8 cellular contexts compared by ENCODE assay signal in genomic region chr20:21101453-21102251, GRCh38. TPM values are rescaled to one million over a fixed set of nuclear protein-coding genes. Genes with fewer than 3 reads are reported as not detected.
DNase-seq lines count a peak whose midpoint lies in the region; ATAC-seq and TF ChIP-seq lines count a peak whose summit lies in the region.

No MANE protein-coding gene starts in this region.

- H3K27ac ChIP-seq in WERI-Rb-1 = no peak overlapping the region
- H3K27ac ChIP-seq in heart left ventricle = peak overlapping the region in 1 of 12 donors; percentile 80
- H3K27ac ChIP-seq in prostate gland = no peak overlapping the region

- WGBS in heart left ventricle, 4 donors = 2 to 4% (median 3%) methylated on average over 21 to 59 of the region's 59 CpGs
- 6% methylated on average over 45 of the region's 59 CpGs for WGBS in prostate gland

- TF ChIP-seq POLR2A in heart left ventricle (IDR thresholded peaks at IDR 0.05) = no peak
- TF ChIP-seq POLR2A in prostate gland (IDR thresholded peaks at IDR 0.05) = no peak

- H3K4me3 ChIP-seq in WERI-Rb-1 (ENCODE audit: low read depth, low read length) = peak overlapping the region; percentile 45
- H3K4me3 ChIP-seq in heart left ventricle = peak overlapping the region; percentile 10 to 66 (median 48)
- H3K4me3 ChIP-seq in prostate gland = no peak overlapping the region

- TF ChIP-seq CTCF in WERI-Rb-1 (IDR thresholded peaks at IDR 0.05; ENCODE audit: low read depth, low read length) = no peak
- TF ChIP-seq CTCF in heart left ventricle (IDR thresholded peaks at IDR 0.05) = no peak
- no peak for TF ChIP-seq CTCF in prostate gland (IDR thresholded peaks at IDR 0.05)

- H3K9me3 ChIP-seq in WERI-Rb-1 (ENCODE audit: severe bottlenecking) = peaks cover 6% of the 10 kb centered on the region
- H3K9me3 ChIP-seq in heart left ventricle = no peaks in the 10 kb centered on the region
- no peaks in the 10 kb centered on the region for H3K9me3 ChIP-seq in prostate gland

- H3K36me3 ChIP-seq in WERI-Rb-1 = no peaks in the 10 kb centered on the region
- H3K36me3 ChIP-seq in heart left ventricle = no peaks in the 10 kb centered on the region
- H3K36me3 ChIP-seq in prostate gland = no peaks in the 10 kb centered on the region

- ATAC-seq in heart left ventricle (peak in 2 of 4 donors; percentile 14 to 21), GM21576 (IDR thresholded peaks at IDR 0.05; ENCODE audit: unreplicated experiment) (no peak)

- intact Hi-C loops in heart left ventricle (cut with DNase I) = loop anchor here in 1 of 10 donors (10.0 kb wide), 1 partner anchor 237 kb away; no protein-coding TSS in a partner anchor
- intact Hi-C loops in prostate gland (cut with DNase I) = no loop called here

- H3K27me3 ChIP-seq in WERI-Rb-1 (ENCODE audit: insufficient read depth, low read depth, severe bottlenecking) (peaks cover 88% of the 10 kb centered on the region), heart left ventricle (peaks cover 68 to 100% (median 97%) of the 10 kb centered on the region in 9 donors), prostate gland (replicated peaks; ENCODE audit: insufficient read depth) (peaks cover 65% of the 10 kb centered on the region)

- H3K4me1 ChIP-seq in heart left ventricle = peaks cover 0 to 55% (median 37%) of the 10 kb centered on the region in 12 donors
- H3K4me1 ChIP-seq in prostate gland (replicated peaks) = no peaks in the 10 kb centered on the region

- peak; percentile 37 for DNase-seq in activated CD4-positive, alpha-beta T cell treated with anti-CD3 and anti-CD28 coated beads for 48 hours
- no peak for DNase-seq in activated CD4-positive, alpha-beta T cell treated with anti-CD3 and anti-CD28 coated beads, Interleukin-2, amount 50 U/mL, for 4 hours
- no peak for DNase-seq in WERI-Rb-1
- peak in 2 of 5 donors; percentile 22 to 26 for DNase-seq in heart left ventricle
- peak; percentile 83 for DNase-seq in retina
- no peak for DNase-seq in NCI-H1092 treated with DMSO at 0.1 percent for 48 hours (lab: John Stamatoyannopoulos, UW)
- DNase-seq in prostate gland (ENCODE audit: low spot score) = no peak

RNA-seq across cellular contexts. Expression of gene LINC00237, which starts 4.5 kb away (rescaled TPM):
- total RNA-seq in heart left ventricle (not detected), prostate gland (not detected)
- polyA plus RNA-seq in heart left ventricle = not detected

RNA-seq across cellular contexts. Expression of gene KIZ, which starts 24.2 kb away (rescaled TPM):
- total RNA-seq in heart left ventricle (10 to 100 TPM; 15.2 to 31.2 (median 25.2) TPM), prostate gland (10 to 100 TPM; 39.9 to 41.0 TPM)
- 10 to 100 TPM in 1 of 2 donors, 1 to 10 TPM in 1; 8.8 to 19.4 TPM for polyA plus RNA-seq in heart left ventricle

Comparison
In these comparisons a context has a peak if more than half of its experiments do, and no peak if none do; other contexts are left out.
1. DNase-seq: peak in activated CD4-positive, alpha-beta T cell treated with anti-CD3 and anti-CD28 coated beads for 48 hours (single experiment) and retina (single experiment); none in activated CD4-positive, alpha-beta T cell treated with anti-CD3 and anti-CD28 coated beads, Interleukin-2, amount 50 U/mL, for 4 hours (0 of 2), WERI-Rb-1 (single experiment), NCI-H1092 treated with DMSO at 0.1 percent for 48 hours (single experiment) and prostate gland (single experiment).
2. H3K4me3 ChIP-seq: peak in WERI-Rb-1 (single experiment) and heart left ventricle (12 of 12); none in prostate gland (0 of 2).